In genomic region chr16:84989791-84990620, GRCh38 we compare ENCODE assay signal across 1 cellular context.
TF ChIP-seq lines count a peak whose summit lies in the region.

No MANE protein-coding gene starts in this region.

TF ChIP-seq in GM23338, 12 proteins besides CTCF, POLR2A, EP300 and RAD21 (continued from another document):
- TF ChIP-seq, protein P1, sequence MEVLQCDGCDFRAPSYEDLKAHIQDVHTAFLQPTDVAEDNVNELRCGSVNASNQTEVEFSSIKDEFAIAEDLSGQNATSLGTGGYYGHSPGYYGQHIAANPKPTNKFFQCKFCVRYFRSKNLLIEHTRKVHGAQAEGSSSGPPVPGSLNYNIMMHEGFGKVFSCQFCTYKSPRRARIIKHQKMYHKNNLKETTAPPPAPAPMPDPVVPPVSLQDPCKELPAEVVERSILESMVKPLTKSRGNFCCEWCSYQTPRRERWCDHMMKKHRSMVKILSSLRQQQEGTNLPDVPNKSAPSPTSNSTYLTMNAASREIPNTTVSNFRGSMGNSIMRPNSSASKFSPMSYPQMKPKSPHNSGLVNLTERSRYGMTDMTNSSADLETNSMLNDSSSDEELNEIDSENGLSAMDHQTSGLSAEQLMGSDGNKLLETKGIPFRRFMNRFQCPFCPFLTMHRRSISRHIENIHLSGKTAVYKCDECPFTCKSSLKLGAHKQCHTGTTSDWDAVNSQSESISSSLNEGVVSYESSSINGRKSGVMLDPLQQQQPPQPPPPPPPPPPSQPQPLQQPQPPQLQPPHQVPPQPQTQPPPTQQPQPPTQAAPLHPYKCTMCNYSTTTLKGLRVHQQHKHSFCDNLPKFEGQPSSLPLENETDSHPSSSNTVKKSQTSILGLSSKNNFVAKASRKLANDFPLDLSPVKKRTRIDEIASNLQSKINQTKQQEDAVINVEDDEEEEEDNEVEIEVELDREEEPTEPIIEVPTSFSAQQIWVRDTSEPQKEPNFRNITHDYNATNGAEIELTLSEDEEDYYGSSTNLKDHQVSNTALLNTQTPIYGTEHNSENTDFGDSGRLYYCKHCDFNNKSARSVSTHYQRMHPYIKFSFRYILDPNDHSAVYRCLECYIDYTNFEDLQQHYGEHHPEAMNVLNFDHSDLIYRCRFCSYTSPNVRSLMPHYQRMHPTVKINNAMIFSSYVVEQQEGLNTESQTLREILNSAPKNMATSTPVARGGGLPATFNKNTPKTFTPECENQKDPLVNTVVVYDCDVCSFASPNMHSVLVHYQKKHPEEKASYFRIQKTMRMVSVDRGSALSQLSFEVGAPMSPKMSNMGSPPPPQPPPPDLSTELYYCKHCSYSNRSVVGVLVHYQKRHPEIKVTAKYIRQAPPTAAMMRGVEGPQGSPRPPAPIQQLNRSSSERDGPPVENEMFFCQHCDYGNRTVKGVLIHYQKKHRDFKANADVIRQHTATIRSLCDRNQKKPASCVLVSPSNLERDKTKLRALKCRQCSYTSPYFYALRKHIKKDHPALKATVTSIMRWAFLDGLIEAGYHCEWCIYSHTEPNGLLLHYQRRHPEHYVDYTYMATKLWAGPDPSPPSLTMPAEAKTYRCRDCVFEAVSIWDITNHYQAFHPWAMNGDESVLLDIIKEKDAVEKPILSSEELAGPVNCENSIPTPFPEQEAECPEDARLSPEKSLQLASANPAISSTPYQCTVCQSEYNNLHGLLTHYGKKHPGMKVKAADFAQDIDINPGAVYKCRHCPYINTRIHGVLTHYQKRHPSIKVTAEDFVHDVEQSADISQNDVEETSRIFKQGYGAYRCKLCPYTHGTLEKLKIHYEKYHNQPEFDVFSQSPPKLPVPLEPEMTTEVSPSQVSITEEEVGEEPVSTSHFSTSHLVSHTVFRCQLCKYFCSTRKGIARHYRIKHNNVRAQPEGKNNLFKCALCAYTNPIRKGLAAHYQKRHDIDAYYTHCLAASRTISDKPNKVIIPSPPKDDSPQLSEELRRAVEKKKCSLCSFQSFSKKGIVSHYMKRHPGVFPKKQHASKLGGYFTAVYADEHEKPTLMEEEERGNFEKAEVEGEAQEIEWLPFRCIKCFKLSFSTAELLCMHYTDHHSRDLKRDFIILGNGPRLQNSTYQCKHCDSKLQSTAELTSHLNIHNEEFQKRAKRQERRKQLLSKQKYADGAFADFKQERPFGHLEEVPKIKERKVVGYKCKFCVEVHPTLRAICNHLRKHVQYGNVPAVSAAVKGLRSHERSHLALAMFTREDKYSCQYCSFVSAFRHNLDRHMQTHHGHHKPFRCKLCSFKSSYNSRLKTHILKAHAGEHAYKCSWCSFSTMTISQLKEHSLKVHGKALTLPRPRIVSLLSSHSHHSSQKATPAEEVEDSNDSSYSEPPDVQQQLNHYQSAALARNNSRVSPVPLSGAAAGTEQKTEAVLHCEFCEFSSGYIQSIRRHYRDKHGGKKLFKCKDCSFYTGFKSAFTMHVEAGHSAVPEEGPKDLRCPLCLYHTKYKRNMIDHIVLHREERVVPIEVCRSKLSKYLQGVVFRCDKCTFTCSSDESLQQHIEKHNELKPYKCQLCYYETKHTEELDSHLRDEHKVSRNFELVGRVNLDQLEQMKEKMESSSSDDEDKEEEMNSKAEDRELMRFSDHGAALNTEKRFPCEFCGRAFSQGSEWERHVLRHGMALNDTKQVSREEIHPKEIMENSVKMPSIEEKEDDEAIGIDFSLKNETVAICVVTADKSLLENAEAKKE (CRISPR knock-in tag; IDR thresholded peaks at IDR 0.05): no peak
- TF ChIP-seq STAT1 (IDR thresholded peaks at IDR 0.05; ENCODE audit: unreplicated experiment) (no peak), ZNF114 (CRISPR knock-in tag; IDR thresholded peaks at IDR 0.05) (no peak), EZH2 (IDR thresholded peaks at IDR 0.05; ENCODE audit: low read depth, unreplicated experiment) (no peak), ETS1 (IDR thresholded peaks at IDR 0.05) (no peak), EZH2phosphoT487 (IDR thresholded peaks at IDR 0.05; ENCODE audit: unreplicated experiment) (no peak), ZNF331 (CRISPR knock-in tag; IDR thresholded peaks at IDR 0.05; ENCODE audit: low read depth) (no peak), JUNB (IDR thresholded peaks at IDR 0.05; ENCODE audit: unreplicated experiment) (no peak), CREB1 (CRISPR knock-in tag; IDR thresholded peaks at IDR 0.05; ENCODE audit: low read depth) (no peak)
- TF ChIP-seq, protein P2, sequence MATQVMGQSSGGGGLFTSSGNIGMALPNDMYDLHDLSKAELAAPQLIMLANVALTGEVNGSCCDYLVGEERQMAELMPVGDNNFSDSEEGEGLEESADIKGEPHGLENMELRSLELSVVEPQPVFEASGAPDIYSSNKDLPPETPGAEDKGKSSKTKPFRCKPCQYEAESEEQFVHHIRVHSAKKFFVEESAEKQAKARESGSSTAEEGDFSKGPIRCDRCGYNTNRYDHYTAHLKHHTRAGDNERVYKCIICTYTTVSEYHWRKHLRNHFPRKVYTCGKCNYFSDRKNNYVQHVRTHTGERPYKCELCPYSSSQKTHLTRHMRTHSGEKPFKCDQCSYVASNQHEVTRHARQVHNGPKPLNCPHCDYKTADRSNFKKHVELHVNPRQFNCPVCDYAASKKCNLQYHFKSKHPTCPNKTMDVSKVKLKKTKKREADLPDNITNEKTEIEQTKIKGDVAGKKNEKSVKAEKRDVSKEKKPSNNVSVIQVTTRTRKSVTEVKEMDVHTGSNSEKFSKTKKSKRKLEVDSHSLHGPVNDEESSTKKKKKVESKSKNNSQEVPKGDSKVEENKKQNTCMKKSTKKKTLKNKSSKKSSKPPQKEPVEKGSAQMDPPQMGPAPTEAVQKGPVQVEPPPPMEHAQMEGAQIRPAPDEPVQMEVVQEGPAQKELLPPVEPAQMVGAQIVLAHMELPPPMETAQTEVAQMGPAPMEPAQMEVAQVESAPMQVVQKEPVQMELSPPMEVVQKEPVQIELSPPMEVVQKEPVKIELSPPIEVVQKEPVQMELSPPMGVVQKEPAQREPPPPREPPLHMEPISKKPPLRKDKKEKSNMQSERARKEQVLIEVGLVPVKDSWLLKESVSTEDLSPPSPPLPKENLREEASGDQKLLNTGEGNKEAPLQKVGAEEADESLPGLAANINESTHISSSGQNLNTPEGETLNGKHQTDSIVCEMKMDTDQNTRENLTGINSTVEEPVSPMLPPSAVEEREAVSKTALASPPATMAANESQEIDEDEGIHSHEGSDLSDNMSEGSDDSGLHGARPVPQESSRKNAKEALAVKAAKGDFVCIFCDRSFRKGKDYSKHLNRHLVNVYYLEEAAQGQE (IDR thresholded peaks at IDR 0.05; ENCODE audit: unreplicated experiment): no peak
